In the genomic region with DNA sequence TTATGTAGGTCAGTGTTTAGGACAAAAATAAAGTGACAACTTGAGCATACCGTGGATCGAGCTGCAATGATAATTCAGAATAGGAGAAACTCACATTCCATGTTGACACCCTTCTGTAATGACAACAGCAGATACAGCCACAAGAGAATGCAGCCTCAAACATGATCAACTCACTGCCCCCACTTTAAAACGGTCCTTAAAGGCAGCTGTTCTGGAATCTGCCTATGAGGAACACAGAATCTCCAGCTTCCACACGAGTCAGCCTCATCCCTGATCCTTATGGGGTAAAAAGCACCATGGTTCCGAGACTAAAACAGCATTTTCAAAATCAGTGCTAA, we compare ENCODE assay signal across 13 cellular contexts. TPM values are rescaled to one million over a fixed set of nuclear protein-coding genes. Genes with fewer than 3 reads are reported as not detected.
A peak's percentile ranks its signal among the peaks of the same experiment; 100 is the strongest.
DNase-seq lines count a peak whose midpoint lies in the region; ATAC-seq, FAIRE-seq and TF ChIP-seq lines count a peak whose summit lies in the region.
"Had no signal": no experiment of that assay in that cellular context is flagged by ENCODE, and none has a peak within 500 bp of the region (broad histone marks: within the 10 kb centered on the region; RNA-seq: fewer than 3 reads in every experiment).

No MANE protein-coding gene starts in this region.

- DNase-seq in activated naive CD8-positive, alpha-beta T cell treated with anti-CD3 and anti-CD28 coated beads, Interleukin-2, amount 10 ng/mL, durations not matched to agents 7 days and 5 days = no peak
- DNase-seq in activated naive CD8-positive, alpha-beta T cell treated with anti-CD3 and anti-CD28 coated beads for 36 hours = no peak
- DNase-seq in OCI-LY7 (ENCODE audit: low spot score) (no peak), kidney (no peak), thoracic aorta (ENCODE audit: low spot score) (no peak), NCI-H2107 treated with DMSO at 0.1 percent for 48 hours (lab: John Stamatoyannopoulos, UW; ENCODE audit: unreplicated experiment) (no peak), suprapubic skin (ENCODE audit: low spot score in 2 of 2) (no peak), UCSD-AML1 (lab: John Stamatoyannopoulos, UW; ENCODE audit: unreplicated experiment) (no peak)
- DNase-seq: naive B cell; NCI-H226; stimulated activated CD4-positive, alpha-beta T cell treated with anti-CD3 and anti-CD28 coated beads, Interleukin-12 subunit alpha, Interleukin-12 subunit beta, amount 100 ng/mL, for 4 hours had no signal

- H3K36me3 ChIP-seq in OCI-LY7 (ENCODE audit: insufficient read depth, low read length) (peaks cover 57% of the 10 kb centered on the region), kidney (ENCODE audit: control insufficient read depth in 1 of 2, insufficient read depth in 2 of 2, low read length in 2 of 2) (peaks cover 2 to 6% of the 10 kb centered on the region in 2 donors), thoracic aorta (no peaks in the 10 kb centered on the region), suprapubic skin (no peaks in the 10 kb centered on the region)

- H3K9me3 ChIP-seq in OCI-LY7 (ENCODE audit: low read length) (no peaks in the 10 kb centered on the region), kidney (ENCODE audit: control insufficient read depth in 1 of 2, low read length in 2 of 2) (no peaks in the 10 kb centered on the region), thoracic aorta (no peaks in the 10 kb centered on the region), suprapubic skin (no peaks in the 10 kb centered on the region)

- no peak overlapping the region for H3K27ac ChIP-seq in OCI-LY7 (ENCODE audit: low read depth, low read length, poor library complexity, severe bottlenecking)
- H3K27ac ChIP-seq in kidney (ENCODE audit: low read depth in 2 of 2, low read length in 2 of 2) = no peak overlapping the region
- peak overlapping the region in 1 of 2 donors; percentile 41 for H3K27ac ChIP-seq in thoracic aorta
- no peak overlapping the region for H3K27ac ChIP-seq in suprapubic skin

- TF ChIP-seq EP300 in suprapubic skin (IDR thresholded peaks at IDR 0.05) = no peak

- peaks cover 69% of the 10 kb centered on the region for H3K4me1 Mint-ChIP-seq in activated naive CD8-positive, alpha-beta T cell treated with anti-CD3 and anti-CD28 coated beads, Interleukin-2, amount 10 ng/mL, durations not matched to agents 7 days and 5 days
- peaks cover 63% of the 10 kb centered on the region for H3K4me1 Mint-ChIP-seq in activated naive CD8-positive, alpha-beta T cell treated with anti-CD3 and anti-CD28 coated beads for 36 hours

- 66% methylated on average over 5 of the region's 5 CpGs for WGBS in suprapubic skin

- peaks cover 14% of the 10 kb centered on the region for H3K36me3 Mint-ChIP-seq in activated naive CD8-positive, alpha-beta T cell treated with anti-CD3 and anti-CD28 coated beads, Interleukin-2, amount 10 ng/mL, durations not matched to agents 7 days and 5 days
- H3K36me3 Mint-ChIP-seq in activated naive CD8-positive, alpha-beta T cell treated with anti-CD3 and anti-CD28 coated beads for 36 hours = peaks cover 21% of the 10 kb centered on the region
- H3K36me3 Mint-ChIP-seq: naive B cell had no signal

- no peaks in the 10 kb centered on the region for H3K27me3 Mint-ChIP-seq in activated naive CD8-positive, alpha-beta T cell treated with anti-CD3 and anti-CD28 coated beads, Interleukin-2, amount 10 ng/mL, durations not matched to agents 7 days and 5 days
- no peaks in the 10 kb centered on the region for H3K27me3 Mint-ChIP-seq in activated naive CD8-positive, alpha-beta T cell treated with anti-CD3 and anti-CD28 coated beads for 36 hours
- H3K27me3 Mint-ChIP-seq: naive B cell had no signal

- no peaks in the 10 kb centered on the region for H3K9me2 ChIP-seq in OCI-LY7 (ENCODE audit: insufficient read depth, low read length)

- intact Hi-C loops in OCI-LY7 (cut with micrococcal nuclease; ENCODE audit: unreplicated experiment) = no loop called here
- intact Hi-C loops in kidney (cut with DNase I) = no loop called here

- no peak for TF ChIP-seq POLR2A in suprapubic skin (IDR thresholded peaks at IDR 0.05)

- H3K27me3 ChIP-seq in thoracic aorta (replicated peaks; ENCODE audit: insufficient read depth) (no peaks in the 10 kb centered on the region), suprapubic skin (no peaks in the 10 kb centered on the region)

- ATAC-seq in activated naive CD8-positive, alpha-beta T cell treated with anti-CD3 and anti-CD28 coated beads, Interleukin-2, amount 10 ng/mL, durations not matched to agents 7 days and 5 days (ENCODE audit: low read depth) = no peak
- ATAC-seq in thoracic aorta (ENCODE audit: insufficient number of reproducible peaks, low FRiP score, low read depth) = no peak
- ATAC-seq: WTC11 had no signal

- H3K4me2 ChIP-seq in OCI-LY7 (ENCODE audit: low read length) = peak overlapping the region; percentile 0; the same call in 1 of the 2 replicates

- no peak overlapping the region for H3K4me3 ChIP-seq in OCI-LY7 (ENCODE audit: low read depth, low read length, poor library complexity, severe bottlenecking)
- H3K4me3 ChIP-seq in kidney (ENCODE audit: low read length in 2 of 2) = peak overlapping the region; percentile 0
- H3K4me3 ChIP-seq in thoracic aorta = peak overlapping the region; percentile 77
- no peak overlapping the region for H3K4me3 ChIP-seq in suprapubic skin

- peaks cover 53% of the 10 kb centered on the region for H3K4me1 ChIP-seq in OCI-LY7 (ENCODE audit: insufficient read depth, low read length, poor library complexity, severe bottlenecking)
- H3K4me1 ChIP-seq in kidney (ENCODE audit: control insufficient read depth in 1 of 2, insufficient read depth in 1 of 2, low read depth in 1 of 2, low read length in 2 of 2) = peaks cover 16 to 22% of the 10 kb centered on the region in 2 donors
- H3K4me1 ChIP-seq in thoracic aorta (ENCODE audit: control insufficient read depth in 1 of 2, low read depth in 2 of 2) = peaks cover 37 to 79% of the 10 kb centered on the region in 2 donors
- peaks cover 57% of the 10 kb centered on the region for H3K4me1 ChIP-seq in suprapubic skin

- H3K4me3 Mint-ChIP-seq in activated naive CD8-positive, alpha-beta T cell treated with anti-CD3 and anti-CD28 coated beads, Interleukin-2, amount 10 ng/mL, durations not matched to agents 7 days and 5 days = peak overlapping the region; percentile 65
- no peak overlapping the region for H3K4me3 Mint-ChIP-seq in activated naive CD8-positive, alpha-beta T cell treated with anti-CD3 and anti-CD28 coated beads for 36 hours
- H3K4me3 Mint-ChIP-seq: WTC11 had no signal

- no peak for TF ChIP-seq CTCF in OCI-LY7 (conservative IDR thresholded peaks at IDR 0.05; ENCODE audit: low read length)
- TF ChIP-seq CTCF in kidney (IDR thresholded peaks at IDR 0.05; ENCODE audit: borderline replicate concordance, extremely low read depth, insufficient read depth) = no peak
- TF ChIP-seq CTCF in thoracic aorta (IDR thresholded peaks at IDR 0.05) = no peak
- no peak for TF ChIP-seq CTCF in suprapubic skin (IDR thresholded peaks at IDR 0.05)

- peaks cover 85% of the 10 kb centered on the region for H3K79me2 ChIP-seq in OCI-LY7 (ENCODE audit: insufficient read depth, low read depth, low read length)

- CTCF ChIA-PET in OCI-LY7 (lab: Charles Lee; ENCODE audit: unreplicated experiment) = no interaction called here

- no peaks in the 10 kb centered on the region for H3K9me3 Mint-ChIP-seq in activated naive CD8-positive, alpha-beta T cell treated with anti-CD3 and anti-CD28 coated beads, Interleukin-2, amount 10 ng/mL, durations not matched to agents 7 days and 5 days
- H3K9me3 Mint-ChIP-seq in activated naive CD8-positive, alpha-beta T cell treated with anti-CD3 and anti-CD28 coated beads for 36 hours = no peaks in the 10 kb centered on the region
- H3K9me3 Mint-ChIP-seq: activated T-helper 2 cell treated with anti-CD3 and anti-CD28 coated beads, Interferon-gamma antibody, Interleukin-2, Interleukin-4, amounts not matched to agents 10 μg/mL and 5 μg/mL and 100 μg/mL, durations not matched to agents 14 hours and 24 hours and 36 hours; naive B cell had no signal

- POLR2A ChIA-PET in activated naive CD8-positive, alpha-beta T cell treated with anti-CD3 and anti-CD28 coated beads, Interleukin-2, amount 10 ng/mL, durations not matched to agents 7 days and 5 days (lab: Charles Lee) = interaction anchor here (1.7 kb wide), 1 partner anchor 33 kb away, joined by 9 read pairs; the partner anchor contains the start of gene DAGLB
- POLR2A ChIA-PET in OCI-LY7 (lab: Charles Lee) = interaction anchor here (0.6 to 1.0 kb wide), 3 partner anchors 27 to 1614 kb away, joined by 3 to 4 read pairs (median 3); no protein-coding TSS in a partner anchor

- H4K20me1 ChIP-seq in OCI-LY7 (ENCODE audit: insufficient read depth, low read length) = peaks cover 37% of the 10 kb centered on the region

- no TSS peak for BruUV-seq in OCI-LY7 (replicated peaks; lab: Mats Ljungman, UMichigan)

- peak overlapping the region; percentile 21 for H3K27ac Mint-ChIP-seq in activated naive CD8-positive, alpha-beta T cell treated with anti-CD3 and anti-CD28 coated beads, Interleukin-2, amount 10 ng/mL, durations not matched to agents 7 days and 5 days
- H3K27ac Mint-ChIP-seq in activated naive CD8-positive, alpha-beta T cell treated with anti-CD3 and anti-CD28 coated beads for 36 hours = no peak overlapping the region
- H3K27ac Mint-ChIP-seq: activated T-helper 2 cell treated with anti-CD3 and anti-CD28 coated beads, Interferon-gamma antibody, Interleukin-2, Interleukin-4, amounts not matched to agents 10 μg/mL and 5 μg/mL and 100 μg/mL, durations not matched to agents 14 hours and 24 hours and 36 hours had no signal

- no peak overlapping the region for H2AFZ ChIP-seq in OCI-LY7 (ENCODE audit: low read length)

- FAIRE-seq in kidney (lab: Jason Lieb, UNC) = no peak

- H3K9ac ChIP-seq in kidney (ENCODE audit: low read length in 2 of 2) = peak overlapping the region in 1 of 2 donors; percentile 8

RNA-seq across cellular contexts. Expression of gene KDELR2, which starts 3.7 kb away (rescaled TPM):
- 10 to 100 TPM; 49.5 to 52.0 TPM for total RNA-seq in activated naive CD8-positive, alpha-beta T cell treated with anti-CD3 and anti-CD28 coated beads, Interleukin-2, amount 10 ng/mL, durations not matched to agents 7 days and 5 days
- 10 to 100 TPM; 63.0 to 67.3 TPM for total RNA-seq in activated naive CD8-positive, alpha-beta T cell treated with anti-CD3 and anti-CD28 coated beads for 36 hours
- total RNA-seq in OCI-LY7 (2014; rRNA removed; shearing (Covaris generic)) = 23.6 and 30.2 TPM in 2 replicates
- total RNA-seq in OCI-LY7 (2022) = 62.1 and 63.4 TPM in 2 replicates
- 109 TPM for total RNA-seq in kidney
- 108 TPM for polyA plus RNA-seq in kidney (ENCODE audit: insufficient read depth, low read depth, low replicate concordance)
- 100 to 1,000 TPM; 105 to 123 TPM for total RNA-seq in thoracic aorta
- 10 to 100 TPM; 62.4 to 70.5 (median 68.9) TPM for total RNA-seq in suprapubic skin

RNA-seq across cellular contexts. Expression of gene DAGLB, which starts 32.5 kb away (rescaled TPM):
- 10 to 100 TPM; 32.3 to 37.2 TPM for total RNA-seq in activated naive CD8-positive, alpha-beta T cell treated with anti-CD3 and anti-CD28 coated beads, Interleukin-2, amount 10 ng/mL, durations not matched to agents 7 days and 5 days
- 10 to 100 TPM; 15.7 to 17.1 TPM for total RNA-seq in activated naive CD8-positive, alpha-beta T cell treated with anti-CD3 and anti-CD28 coated beads for 36 hours
- total RNA-seq in OCI-LY7 (2014; rRNA removed; shearing (Covaris generic)) = 12.4 and 17.5 TPM in 2 replicates
- total RNA-seq in OCI-LY7 (2022) (19.5 and 24.8 TPM in 2 replicates), kidney (25.6 TPM), thoracic aorta (10 to 100 TPM; 16.5 to 28.6 TPM), suprapubic skin (10 to 100 TPM; 19.0 to 61.2 (median 22.0) TPM)
- polyA plus RNA-seq in kidney (ENCODE audit: insufficient read depth, low read depth, low replicate concordance) = 7.7 TPM

Comparison
In these comparisons a context has a peak if more than half of its experiments do, and no peak if none do; other contexts are left out.
1. H3K4me3 ChIP-seq: peak in kidney (2 of 2) and thoracic aorta (single experiment); none in OCI-LY7 (single experiment) and suprapubic skin (single experiment).